15 cellular contexts compared by ENCODE assay signal in genomic region chr6:146775227-146775626, GRCh38.
DNase-seq lines count a peak whose midpoint lies in the region; ATAC-seq and TF ChIP-seq lines count a peak whose summit lies in the region.
"Had no signal": no experiment of that assay in that cellular context is flagged by ENCODE, and none has a peak within 500 bp of the region (broad histone marks: within the 10 kb centered on the region; RNA-seq: fewer than 3 reads in every experiment).

No MANE protein-coding gene starts in this region.

- no TSS peak for BruUV-seq in HCT116 (replicated peaks; lab: Mats Ljungman, UMichigan)

- TF ChIP-seq POLR2A in HCT116 (IDR thresholded peaks at IDR 0.05; ENCODE audit: borderline replicate concordance, extremely low read depth, insufficient read depth, insufficient read length): no peak

- H3K9me2 ChIP-seq in HCT116 (ENCODE audit: insufficient read depth): no peaks in the 10 kb centered on the region

- no peak overlapping the region for H3K4me3 ChIP-seq in HCT116 (replicated peaks in 1 of 2; ENCODE audit: low read depth in 1 of 2, low read length in 2 of 2)
- no peak overlapping the region for H3K4me3 ChIP-seq in fibroblast of mammary gland (ENCODE audit: control insufficient read depth, low read depth, low read length)
- H3K4me3 ChIP-seq: BLaER1 had no signal

- no peak overlapping the region for H3K27ac ChIP-seq in HCT116 (ENCODE audit: low read depth, low read length)
- no peak overlapping the region for H3K27ac ChIP-seq in RWPE1
- H3K27ac ChIP-seq: BLaER1 had no signal

- DNase-seq in ACHN: peak; percentile 6
- DNase-seq in HCT116 (ENCODE audit: low read depth, low spot score): no peak
- DNase-seq in RWPE1 (ENCODE audit: low spot score): peak; percentile 2
- peak; percentile 8 for DNase-seq in fibroblast of mammary gland (ENCODE audit: low read depth)
- no peak for DNase-seq in G401 (ENCODE audit: low spot score)
- DNase-seq in NCI-H1092 (lab: John Stamatoyannopoulos, UW): no peak
- DNase-seq: activated CD4-positive, alpha-beta T cell treated with anti-CD3 and anti-CD28 coated beads for 1 hour; activated T-cell treated with anti-CD3 and anti-CD28 coated beads, Interleukin-2, amount 50 U/mL, for 4 hours; mammary epithelial cell; RPMI8226; stimulated activated CD4-positive, alpha-beta T cell treated with anti-CD3 and anti-CD28 coated beads, Interleukin-2, amount 100 ng/mL, for 48 hours; stimulated activated naive B cell treated with anti-CD40 and anti-IgM and Interleukin-4, amounts not matched to agents 10 μg/mL and 1 μg/mL and 100 μg/mL, for 72 hours had no signal

- H3K79me2 ChIP-seq in HCT116 (ENCODE audit: insufficient read depth, low read length): no peaks in the 10 kb centered on the region

- H3K9me3 ChIP-seq in HCT116 (ENCODE audit: control insufficient read depth in 1 of 2, insufficient read depth in 1 of 2, low read depth in 1 of 2, low read length in 2 of 2): no peaks in the 10 kb centered on the region
- H3K9me3 ChIP-seq: BLaER1 had no signal

- no peaks in the 10 kb centered on the region for H3K4me1 ChIP-seq in HCT116 (ENCODE audit: control insufficient read depth in 1 of 2, insufficient read depth in 2 of 2, low read length in 2 of 2)

- CTCF ChIA-PET in HCT116 (lab: Charles Lee) (no interaction called here), RWPE1 (lab: Yijun Ruan, JAX) (no interaction called here)

- intact Hi-C loops in HCT116 (cut with micrococcal nuclease): no loop called here

- H2AFZ ChIP-seq in HCT116 (ENCODE audit: low read depth, low read length, poor library complexity, severe bottlenecking): no peak overlapping the region

- POLR2A ChIA-PET in HCT116 (lab: Charles Lee): no interaction called here
- POLR2A ChIA-PET in RWPE1 (lab: Yijun Ruan, JAX; ENCODE audit: low non-redundant PET): no interaction called here

- H3K9ac ChIP-seq in HCT116 (ENCODE audit: low read length): no peak overlapping the region
- H3K9ac ChIP-seq: BLaER1 had no signal

- peak; percentile 53 for TF ChIP-seq RAD21 in HCT116 (IDR thresholded peaks at IDR 0.05; ENCODE audit: low read depth)

- RAD21 ChIA-PET in HCT116 (lab: Charles Lee; ENCODE audit: low non-redundant PET in 1 of 2, low total read pairs in 2 of 2, uncharacterized antibody in 2 of 2, unreplicated experiment in 2 of 2): no interaction called here

- H3K4me2 ChIP-seq in HCT116 (ENCODE audit: low read length): no peak overlapping the region
- H3K4me2 ChIP-seq: BLaER1 had no signal

- in situ Hi-C loops in ACHN (cut with HindIII; ENCODE audit: low pct_ligation_motif_present, low pct_unique_long_range_greater_than_20kb, low sequenced_read_pairs) (no loop called here), G401 (cut with HindIII; ENCODE audit: low sequenced_read_pairs) (no loop called here)

- H3K27me3 ChIP-seq in HCT116 (ENCODE audit: insufficient read depth, low read length): no peaks in the 10 kb centered on the region

- peak in 2 of 3 experiments; percentile 15 to 27; a peak in 2 of 6 replicates for TF ChIP-seq CTCF in HCT116 (IDR thresholded peaks at IDR 0.05 in 2 of 3, conservative IDR thresholded peaks at IDR 0.05 in 1 of 3; ENCODE audit: borderline replicate concordance in 1 of 3, insufficient read depth in 1 of 3, low read depth in 2 of 3, low read length in 2 of 3)
- TF ChIP-seq CTCF in RWPE1 (conservative IDR thresholded peaks at IDR 0.05; ENCODE audit: low read depth): no peak
- peak; percentile 5 for TF ChIP-seq CTCF in fibroblast of mammary gland (conservative IDR thresholded peaks at IDR 0.05; ENCODE audit: control insufficient read depth, insufficient read depth, low read depth, low read length)

- H4K20me1 ChIP-seq in HCT116 (ENCODE audit: insufficient read depth): no peaks in the 10 kb centered on the region

- ATAC-seq in HCT116 (peak; percentile 49; the same call in 1 of the 2 replicates), GM19467 (IDR thresholded peaks at IDR 0.05; ENCODE audit: unreplicated experiment) (no peak), GM21360 (IDR thresholded peaks at IDR 0.05; ENCODE audit: unreplicated experiment) (no peak)
- ATAC-seq: activated T-cell treated with anti-CD3 and anti-CD28 coated beads, Interleukin-2, amount 50 U/mL, for 4 hours; stimulated activated naive B cell treated with anti-CD40 and anti-IgM and Interleukin-4, amounts not matched to agents 10 μg/mL and 1 μg/mL and 100 μg/mL, for 72 hours had no signal

- H3K36me3 ChIP-seq in HCT116 (ENCODE audit: control insufficient read depth in 1 of 2, insufficient read depth in 2 of 2, low read length in 2 of 2): no peaks in the 10 kb centered on the region
- H3K36me3 ChIP-seq: BLaER1 had no signal

TF ChIP-seq in HCT116, 20 proteins besides CTCF, POLR2A, EP300 and RAD21:
- TF ChIP-seq JUND (IDR thresholded peaks at IDR 0.05): no peak
- TF ChIP-seq YY1 (IDR thresholded peaks at IDR 0.05; ENCODE audit: extremely low read depth, insufficient replicate concordance, low read depth, low read length): no peak
- TF ChIP-seq ZNF274 (IDR thresholded peaks at IDR 0.05; ENCODE audit: low read depth, low read length): no peak
- TF ChIP-seq SRF (IDR thresholded peaks at IDR 0.05; ENCODE audit: low read depth): no peak
- TF ChIP-seq EGR1 (IDR thresholded peaks at IDR 0.05; ENCODE audit: low read depth): no peak
- TF ChIP-seq CBX3 (IDR thresholded peaks at IDR 0.05; ENCODE audit: low read depth): no peak
- TF ChIP-seq REST (IDR thresholded peaks at IDR 0.05; ENCODE audit: low read depth): no peak
- TF ChIP-seq EZH2phosphoT487 (IDR thresholded peaks at IDR 0.05; ENCODE audit: borderline replicate concordance): no peak
- TF ChIP-seq TCF7L2 (IDR thresholded peaks at IDR 0.05; ENCODE audit: borderline replicate concordance, extremely low read depth, insufficient read depth, insufficient read length): no peak
- no peak for TF ChIP-seq ZFX (IDR thresholded peaks at IDR 0.05)
- no peak for TF ChIP-seq ATF3 (IDR thresholded peaks at IDR 0.05)
- no peak for TF ChIP-seq EZH2 (IDR thresholded peaks at IDR 0.05)
- TF ChIP-seq ELF1 (IDR thresholded peaks at IDR 0.05; ENCODE audit: borderline replicate concordance, low read depth): no peak
- no peak for TF ChIP-seq POLR2AphosphoS5 (IDR thresholded peaks at IDR 0.05; ENCODE audit: low read depth, low read length)
- TF ChIP-seq FOSL1 (IDR thresholded peaks at IDR 0.05; ENCODE audit: low read depth): no peak
- TF ChIP-seq ZBTB33 (IDR thresholded peaks at IDR 0.05; ENCODE audit: extremely low read depth, insufficient replicate concordance, low read length): no peak
- no peak for TF ChIP-seq SIN3A (IDR thresholded peaks at IDR 0.05; ENCODE audit: low read depth)

Comparison
In these comparisons a context has a peak if more than half of its experiments do, and no peak if none do; other contexts are left out.
1. DNase-seq: peak in ACHN (single experiment), RWPE1 (single experiment) and fibroblast of mammary gland (single experiment); none in HCT116 (single experiment), G401 (single experiment) and NCI-H1092 (single experiment).